Comparison of ENCODE assay signal across 22 cellular contexts in genomic region chr16:70805380-70805779, GRCh38. TPM values are rescaled to one million over a fixed set of nuclear protein-coding genes. Genes with fewer than 3 reads are reported as not detected.
A peak's percentile ranks its signal among the peaks of the same experiment; 100 is the strongest.
DNase-seq lines count a peak whose midpoint lies in the region; ATAC-seq, FAIRE-seq and TF ChIP-seq lines count a peak whose summit lies in the region.
"Had no signal": no experiment of that assay in that cellular context is flagged by ENCODE, and none has a peak within 500 bp of the region (broad histone marks: within the 10 kb centered on the region; RNA-seq: fewer than 3 reads in every experiment).

No MANE protein-coding gene starts in this region.

- H3K9ac ChIP-seq in skeletal muscle satellite cell (ENCODE audit: low read depth, low read length): peak overlapping the region; percentile 86

- DNase-seq in activated CD8-positive, alpha-beta memory T cell treated with anti-CD3 and anti-CD28 coated beads for 24 hours: peak; percentile 44
- no peak for DNase-seq in activated CD8-positive, alpha-beta memory T cell treated with anti-CD3 and anti-CD28 coated beads, Interleukin-2, amount 50 U/mL, for 4 hours
- DNase-seq in M059J (ENCODE audit: low read depth): peak; percentile 5
- DNase-seq in bronchial epithelial cell (ENCODE audit: low read depth): peak; percentile 57
- no peak for DNase-seq in stimulated activated naive CD4-positive, alpha-beta T cell (lab: John Stamatoyannopoulos, UW)
- DNase-seq: activated T-cell treated with anti-CD3 and anti-CD28 coated beads, Interleukin-2, amount 50 U/mL, for 4 hours; aorta; C1 segment of cervical spinal cord; effector memory CD4-positive, alpha-beta T cell; immature natural killer cell; MG63; NCI-H748 treated with DMSO at 0.1 percent for 48 hours; OCI-M1; retina; SJCRH30; stimulated activated CD8-positive, alpha-beta memory T cell treated with anti-CD3 and anti-CD28 coated beads, Interleukin-4, amount 100 ng/mL, for 48 hours; T-helper 1 cell had no signal

- peak overlapping the region; percentile 60 for H3K4me2 ChIP-seq in skeletal muscle satellite cell (ENCODE audit: low read length)

- H3K4me3 ChIP-seq in bronchial epithelial cell (ENCODE audit: low read depth, low read length) (no peak overlapping the region), skeletal muscle satellite cell (ENCODE audit: low read length) (peak overlapping the region; percentile 55)
- H3K4me3 ChIP-seq: MG63, SJCRH30 had no signal

- FAIRE-seq in bronchial epithelial cell (lab: Jason Lieb, UNC): no peak
- FAIRE-seq: GM18507, urothelium cell line had no signal

- H3K27me3 ChIP-seq in bronchial epithelial cell (ENCODE audit: control insufficient read depth, insufficient read depth, low read length): no peaks in the 10 kb centered on the region
- H3K27me3 ChIP-seq in skeletal muscle satellite cell (ENCODE audit: control insufficient read depth, insufficient read depth, low read length): no peaks in the 10 kb centered on the region
- H3K27me3 ChIP-seq: MG63, SJCRH30 had no signal

- peaks cover 46% of the 10 kb centered on the region for H3K4me1 ChIP-seq in skeletal muscle satellite cell (ENCODE audit: control insufficient read depth, insufficient read depth, low read length)

- peaks cover 3% of the 10 kb centered on the region for H3K9me3 ChIP-seq in skeletal muscle satellite cell (replicated peaks; ENCODE audit: low read length)
- H3K9me3 ChIP-seq: SJCRH30 had no signal

- no peak for TF ChIP-seq CTCF in bronchial epithelial cell (IDR thresholded peaks at IDR 0.05; ENCODE audit: insufficient read depth, low read length, severe bottlenecking)

- ATAC-seq in GM21447 (IDR thresholded peaks at IDR 0.05; ENCODE audit: unreplicated experiment): no peak
- ATAC-seq in GM19395 (IDR thresholded peaks at IDR 0.05; ENCODE audit: unreplicated experiment): no peak
- ATAC-seq: activated T-cell treated with anti-CD3 and anti-CD28 coated beads, Interleukin-2, amount 50 U/mL, for 4 hours had no signal

- H3K36me3 ChIP-seq in bronchial epithelial cell (ENCODE audit: control insufficient read depth, insufficient read depth, low read length) (no peaks in the 10 kb centered on the region), skeletal muscle satellite cell (ENCODE audit: insufficient read depth, low read length) (no peaks in the 10 kb centered on the region)
- H3K36me3 ChIP-seq: MG63, SJCRH30 had no signal

RNA-seq across cellular contexts. Expression of gene VAC14, which starts 4.4 kb away (rescaled TPM):
- 41.9 and 59.4 TPM in 2 replicates for total RNA-seq in M059J (2014; rRNA removed; shearing (Covaris generic))
- total RNA-seq in bronchial epithelial cell: 18.4 and 36.0 TPM in 2 replicates
- 29.1 and 43.3 TPM in 2 replicates for total RNA-seq in skeletal muscle satellite cell (2012; rRNA removed)

Comparison
In these comparisons a context has a peak if more than half of its experiments do, and no peak if none do; other contexts are left out.
1. DNase-seq: peak in activated CD8-positive, alpha-beta memory T cell treated with anti-CD3 and anti-CD28 coated beads for 24 hours (single experiment), M059J (single experiment) and bronchial epithelial cell (single experiment); none in activated CD8-positive, alpha-beta memory T cell treated with anti-CD3 and anti-CD28 coated beads, Interleukin-2, amount 50 U/mL, for 4 hours (single experiment) and stimulated activated naive CD4-positive, alpha-beta T cell (0 of 6).